Comparison of ENCODE assay signal across 10 cellular contexts in the genomic region with DNA sequence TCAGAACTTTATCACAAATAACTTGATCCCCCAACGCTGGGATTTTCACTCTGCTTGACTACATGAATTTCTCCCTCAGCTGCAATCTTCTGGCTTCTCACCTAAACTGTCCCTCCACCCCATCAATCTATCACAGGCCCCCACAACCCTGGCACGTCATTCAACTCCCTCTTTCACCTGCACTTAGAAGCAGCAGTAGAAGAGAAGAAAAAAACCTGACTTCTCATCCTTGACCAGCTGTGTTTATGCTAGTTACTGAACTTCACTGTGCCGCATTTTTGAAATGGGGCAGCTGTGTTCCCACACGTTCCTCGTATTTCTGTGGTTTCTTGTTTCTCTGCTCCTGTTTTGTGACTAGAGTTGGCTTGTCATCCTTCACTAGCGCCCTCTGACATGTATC. TPM values are rescaled to one million over a fixed set of nuclear protein-coding genes. Genes with fewer than 3 reads are reported as not detected.
A peak's percentile ranks its signal among the peaks of the same experiment; 100 is the strongest.
DNase-seq lines count a peak whose midpoint lies in the region; ATAC-seq and TF ChIP-seq lines count a peak whose summit lies in the region.
"Had no signal": no experiment of that assay in that cellular context is flagged by ENCODE, and none has a peak within 500 bp of the region (broad histone marks: within the 10 kb centered on the region; RNA-seq: fewer than 3 reads in every experiment).

No MANE protein-coding gene starts in this region.

- H3K27me3 ChIP-seq in GM23338 (ENCODE audit: insufficient read depth): no peaks in the 10 kb centered on the region
- H3K27me3 ChIP-seq in OCI-LY3 (ENCODE audit: low read depth, low read length): no peaks in the 10 kb centered on the region
- no peaks in the 10 kb centered on the region for H3K27me3 ChIP-seq in CD4-positive, alpha-beta T cell (ENCODE audit: control insufficient read depth, insufficient read depth, low read length)

- H3K9me3 Mint-ChIP-seq in GM23338: no peaks in the 10 kb centered on the region
- H3K9me3 Mint-ChIP-seq in CD4-positive, alpha-beta T cell: no peaks in the 10 kb centered on the region
- H3K9me3 Mint-ChIP-seq: neural crest cell had no signal

- no peak overlapping the region for H3K4me3 Mint-ChIP-seq in GM23338
- H3K4me3 Mint-ChIP-seq in CD4-positive, alpha-beta T cell: no peak overlapping the region
- H3K4me3 Mint-ChIP-seq: neural crest cell had no signal

- H3F3A ChIP-seq in GM23338 (replicated peaks; ENCODE audit: low read depth): no peaks in the 10 kb centered on the region

- H3K9ac ChIP-seq in OCI-LY3 (ENCODE audit: low read length): peak overlapping the region; percentile 27

- H3K9me3 ChIP-seq in OCI-LY3 (ENCODE audit: insufficient read depth, low read length): no peaks in the 10 kb centered on the region
- H3K9me3 ChIP-seq in CD4-positive, alpha-beta T cell (ENCODE audit: control insufficient read depth, low read length): no peaks in the 10 kb centered on the region

- H3K4me1 Mint-ChIP-seq in GM23338: peaks cover 10% of the 10 kb centered on the region; the same call in 2 of the 3 replicates
- H3K4me1 Mint-ChIP-seq in CD4-positive, alpha-beta T cell (ENCODE audit: low read depth): peaks cover 30% of the 10 kb centered on the region

- ATAC-seq in GM23338: no peak
- ATAC-seq in CD4-positive, alpha-beta T cell (ENCODE audit: poor library complexity): no peak

- peak overlapping the region; percentile 1; the same call in 1 of the 2 replicates for H3K27ac Mint-ChIP-seq in GM23338
- H3K27ac Mint-ChIP-seq in CD4-positive, alpha-beta T cell: no peak overlapping the region

- H4K20me1 ChIP-seq in GM23338 (replicated peaks; ENCODE audit: insufficient read depth): peaks cover 16% of the 10 kb centered on the region
- peaks cover 23% of the 10 kb centered on the region; the same call in 1 of the 2 replicates for H4K20me1 ChIP-seq in OCI-LY3 (ENCODE audit: insufficient read depth, low read length)

- intact Hi-C loops in CD4-positive, alpha-beta T cell (cut with DNase I, micrococcal nuclease): no loop called here

- TF ChIP-seq POLR2A in erythroblast (IDR thresholded peaks at IDR 0.05; ENCODE audit: low read length): no peak

- H3K4me1 ChIP-seq in GM23338 (ENCODE audit: insufficient read depth): peaks cover 1% of the 10 kb centered on the region; the same call in 1 of the 2 replicates
- H3K4me1 ChIP-seq in OCI-LY3 (ENCODE audit: low read length): peaks cover 37% of the 10 kb centered on the region

- H3K4me3 ChIP-seq in GM23338: no peak overlapping the region
- H3K4me3 ChIP-seq in OCI-LY3 (ENCODE audit: low read length): peak overlapping the region; percentile 52

- peaks cover 9% of the 10 kb centered on the region; the same call in 2 of the 3 replicates for H3K36me3 Mint-ChIP-seq in GM23338 (ENCODE audit: low read depth)
- no peaks in the 10 kb centered on the region for H3K36me3 Mint-ChIP-seq in CD4-positive, alpha-beta T cell (ENCODE audit: low read depth)

- POLR2A ChIA-PET in CD4-positive, alpha-beta T cell (lab: Charles Lee): no interaction called here

- H2AFZ ChIP-seq in GM23338: no peak overlapping the region
- H2AFZ ChIP-seq in OCI-LY3 (ENCODE audit: low read depth, low read length): no peak overlapping the region

- DNase-seq in GM04503 (ENCODE audit: low read depth) (peak; percentile 40), GM23338 (ENCODE audit: low spot score) (no peak), kidney tubule cell (ENCODE audit: low spot score) (peak; percentile 29), HuH-7 (ENCODE audit: low spot score) (no peak), NOMO-1 treated with DMSO at 0.1 percent for 48 hours (lab: John Stamatoyannopoulos, UW; ENCODE audit: unreplicated experiment) (no peak), erythroblast (lab: John Stamatoyannopoulos, UW) (no peak)
- DNase-seq in CD4-positive, alpha-beta T cell: no peak
- DNase-seq: effector memory CD4-positive, alpha-beta T cell had no signal

- no peaks in the 10 kb centered on the region for H3K9me2 ChIP-seq in GM23338 (ENCODE audit: insufficient read depth)

- TF ChIP-seq CTCF in GM23338 (conservative IDR thresholded peaks at IDR 0.05; ENCODE audit: low read depth in 2 of 2) (no peak), OCI-LY3 (IDR thresholded peaks at IDR 0.05; ENCODE audit: low read depth, low read length) (peak; percentile 24; the same call in 1 of the 2 replicates)
- TF ChIP-seq CTCF in CD4-positive, alpha-beta T cell (IDR thresholded peaks at IDR 0.05): no peak

- CTCF ChIA-PET in CD4-positive, alpha-beta T cell (lab: Charles Lee): no interaction called here

- H3K4me2 ChIP-seq in GM23338: no peak overlapping the region
- peak overlapping the region; percentile 79 for H3K4me2 ChIP-seq in OCI-LY3 (ENCODE audit: low read length)

- H3K36me3 ChIP-seq in GM23338 (ENCODE audit: insufficient read depth): no peaks in the 10 kb centered on the region
- H3K36me3 ChIP-seq in OCI-LY3 (replicated peaks; ENCODE audit: low read depth, low read length): peaks cover 9% of the 10 kb centered on the region

- H3K79me2 ChIP-seq in GM23338 (replicated peaks; ENCODE audit: insufficient read depth) (peaks cover 72% of the 10 kb centered on the region), OCI-LY3 (ENCODE audit: low read length) (peaks cover 92% of the 10 kb centered on the region)

- H3K27ac ChIP-seq in GM23338 (ENCODE audit: low read depth) (no peak overlapping the region), OCI-LY3 (ENCODE audit: low read length) (peak overlapping the region; percentile 69)
- H3K27ac ChIP-seq in CD4-positive, alpha-beta T cell (ENCODE audit: low read depth, low read length): no peak overlapping the region

- H3K27me3 Mint-ChIP-seq in GM23338 (ENCODE audit: insufficient read depth, low read depth, poor library complexity): peaks cover 2% of the 10 kb centered on the region
- H3K27me3 Mint-ChIP-seq in CD4-positive, alpha-beta T cell: no peaks in the 10 kb centered on the region

TF ChIP-seq in GM23338, 12 proteins besides CTCF, POLR2A, EP300 and RAD21 (continues in another document):
- TF ChIP-seq EZH2 (IDR thresholded peaks at IDR 0.05; ENCODE audit: low read depth, unreplicated experiment): no peak
- TF ChIP-seq, protein P1, sequence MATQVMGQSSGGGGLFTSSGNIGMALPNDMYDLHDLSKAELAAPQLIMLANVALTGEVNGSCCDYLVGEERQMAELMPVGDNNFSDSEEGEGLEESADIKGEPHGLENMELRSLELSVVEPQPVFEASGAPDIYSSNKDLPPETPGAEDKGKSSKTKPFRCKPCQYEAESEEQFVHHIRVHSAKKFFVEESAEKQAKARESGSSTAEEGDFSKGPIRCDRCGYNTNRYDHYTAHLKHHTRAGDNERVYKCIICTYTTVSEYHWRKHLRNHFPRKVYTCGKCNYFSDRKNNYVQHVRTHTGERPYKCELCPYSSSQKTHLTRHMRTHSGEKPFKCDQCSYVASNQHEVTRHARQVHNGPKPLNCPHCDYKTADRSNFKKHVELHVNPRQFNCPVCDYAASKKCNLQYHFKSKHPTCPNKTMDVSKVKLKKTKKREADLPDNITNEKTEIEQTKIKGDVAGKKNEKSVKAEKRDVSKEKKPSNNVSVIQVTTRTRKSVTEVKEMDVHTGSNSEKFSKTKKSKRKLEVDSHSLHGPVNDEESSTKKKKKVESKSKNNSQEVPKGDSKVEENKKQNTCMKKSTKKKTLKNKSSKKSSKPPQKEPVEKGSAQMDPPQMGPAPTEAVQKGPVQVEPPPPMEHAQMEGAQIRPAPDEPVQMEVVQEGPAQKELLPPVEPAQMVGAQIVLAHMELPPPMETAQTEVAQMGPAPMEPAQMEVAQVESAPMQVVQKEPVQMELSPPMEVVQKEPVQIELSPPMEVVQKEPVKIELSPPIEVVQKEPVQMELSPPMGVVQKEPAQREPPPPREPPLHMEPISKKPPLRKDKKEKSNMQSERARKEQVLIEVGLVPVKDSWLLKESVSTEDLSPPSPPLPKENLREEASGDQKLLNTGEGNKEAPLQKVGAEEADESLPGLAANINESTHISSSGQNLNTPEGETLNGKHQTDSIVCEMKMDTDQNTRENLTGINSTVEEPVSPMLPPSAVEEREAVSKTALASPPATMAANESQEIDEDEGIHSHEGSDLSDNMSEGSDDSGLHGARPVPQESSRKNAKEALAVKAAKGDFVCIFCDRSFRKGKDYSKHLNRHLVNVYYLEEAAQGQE (IDR thresholded peaks at IDR 0.05; ENCODE audit: unreplicated experiment): no peak

RNA-seq across cellular contexts. Expression of a gene that starts 35.0 kb away (rescaled TPM):
- 55.0 and 65.2 TPM in 2 replicates for total RNA-seq in GM23338 (2014; rRNA removed; shearing (Covaris generic))
- 38.4 and 44.5 TPM in 2 replicates for polyA plus RNA-seq in GM23338 (2016; fragmentation: Nextera tagmentation; extraction: Ambion mirVana)
- 10 to 100 TPM; 28.8 to 29.9 TPM for total RNA-seq in CD4-positive, alpha-beta T cell

Comparison
In these comparisons a context has a peak if more than half of its experiments do, and no peak if none do; other contexts are left out.
1. DNase-seq: peak in GM04503 (single experiment) and kidney tubule cell (single experiment); none in GM23338 (single experiment), CD4-positive, alpha-beta T cell (0 of 10), HuH-7 (single experiment), NOMO-1 treated with DMSO at 0.1 percent for 48 hours (single experiment) and erythroblast (0 of 2).